In the genomic region with DNA sequence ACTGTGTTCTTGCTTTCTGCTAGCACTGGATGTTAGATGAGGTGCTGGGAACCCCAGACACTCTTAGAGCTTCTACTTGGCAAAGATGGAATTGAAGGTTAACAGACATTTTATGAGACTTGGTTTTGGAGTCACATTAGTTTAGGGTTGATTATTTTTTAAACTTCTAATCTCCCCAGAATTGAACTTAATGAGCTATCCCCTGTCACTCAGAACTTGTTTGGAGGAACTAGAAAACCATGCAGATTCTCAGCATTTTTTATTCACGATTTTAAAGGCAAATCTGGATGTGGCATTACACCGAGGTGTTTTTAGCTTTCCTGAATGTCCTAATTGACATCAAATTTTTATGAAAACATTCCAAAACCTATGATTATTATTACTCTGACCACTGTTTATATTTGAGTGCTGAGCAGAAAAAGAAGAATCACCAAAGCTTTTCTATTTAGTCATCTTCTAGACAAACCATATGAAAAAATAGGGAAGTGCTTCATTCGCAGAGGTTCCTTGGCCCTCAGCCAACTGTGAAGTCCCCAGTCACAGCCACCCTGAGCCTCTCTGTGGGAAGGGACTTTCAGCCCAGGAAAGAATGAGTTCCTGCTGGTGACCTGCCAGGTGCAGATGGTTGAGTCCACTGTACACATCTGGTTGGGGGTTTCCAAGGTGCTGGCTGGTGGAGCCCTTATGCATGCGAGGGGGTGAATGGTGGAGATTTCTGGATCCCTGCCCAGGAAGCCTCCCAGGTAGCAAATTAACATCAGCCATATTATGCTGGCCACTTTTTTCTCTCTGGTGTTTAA, we compare ENCODE assay signal across 9 cellular contexts.
DNase-seq lines count a peak whose midpoint lies in the region; ATAC-seq, FAIRE-seq and TF ChIP-seq lines count a peak whose summit lies in the region.
"Had no signal": no experiment of that assay in that cellular context is flagged by ENCODE, and none has a peak within 500 bp of the region (broad histone marks: within the 10 kb centered on the region; RNA-seq: fewer than 3 reads in every experiment).

No MANE protein-coding gene starts in this region.

- TF ChIP-seq EP300 in HepG2 (IDR thresholded peaks at IDR 0.05; ENCODE audit: low read depth in 2 of 2, low read length in 2 of 2), result no peak
- no peak for TF ChIP-seq EP300 in HepG2 (CRISPR knock-in tag; IDR thresholded peaks at IDR 0.05; ENCODE audit: borderline replicate concordance)

- intact Hi-C loops in HepG2 (cut with micrococcal nuclease; ENCODE audit: unreplicated experiment), result loop anchor here (5.0 kb wide), 1 partner anchor 582 kb away; a partner anchor contains a TSS

- no peak for FAIRE-seq in HepG2 (lab: Jason Lieb, UNC)
- FAIRE-seq: keratinocyte had no signal

- H4K20me1 ChIP-seq in HepG2 (ENCODE audit: insufficient read depth, low read length), result no peaks in the 10 kb centered on the region

- no peak overlapping the region for H3K27ac ChIP-seq in brain microvascular endothelial cell
- no peak overlapping the region for H3K27ac ChIP-seq in RWPE1
- no peak overlapping the region for H3K27ac ChIP-seq in HepG2 (ENCODE audit: extremely low read length, insufficient read depth, low read length)

- H3K4me1 ChIP-seq in BE2C (no peaks in the 10 kb centered on the region), HepG2 (ENCODE audit: insufficient read depth, low read length) (no peaks in the 10 kb centered on the region)

- H3K36me3 ChIP-seq in BE2C (no peaks in the 10 kb centered on the region), brain microvascular endothelial cell (replicated peaks) (no peaks in the 10 kb centered on the region), HepG2 (replicated peaks in 1 of 2; ENCODE audit: control insufficient read depth in 1 of 2, insufficient read depth in 2 of 2, low read length in 2 of 2) (no peaks in the 10 kb centered on the region)

- CTCF ChIA-PET in RWPE1 (lab: Yijun Ruan, JAX) (no interaction called here), HepG2 (lab: Yijun Ruan, JAX; ENCODE audit: low intra/inter-chr PET ratio, low total read pairs) (no interaction called here)

- H3K9ac ChIP-seq in HepG2 (ENCODE audit: insufficient read depth, low read depth, low read length), result no peak overlapping the region

- peak; percentile 26 for DNase-seq in BE2C
- peak; percentile 75 for DNase-seq in NCI-H1092 treated with DMSO at 0.1 percent for 48 hours (lab: John Stamatoyannopoulos, UW)
- peak; percentile 7 for DNase-seq in brain microvascular endothelial cell
- no peak for DNase-seq in AG20443 (ENCODE audit: low spot score)
- no peak for DNase-seq in RWPE1 (ENCODE audit: low spot score)
- no peak for DNase-seq in HepG2 (ENCODE audit: low spot score)

- TF ChIP-seq POLR2A in HepG2 (IDR thresholded peaks at IDR 0.05; ENCODE audit: insufficient read depth in 1 of 2, low read depth in 2 of 2, low read length in 2 of 2), result no peak

- BruUV-seq in HepG2 (replicated peaks; lab: Mats Ljungman, UMichigan), result no TSS peak

- TF ChIP-seq RAD21 in HepG2 (CRISPR knock-in tag; IDR thresholded peaks at IDR 0.05), result no peak

- no peak overlapping the region for H3K4me2 ChIP-seq in HepG2 (ENCODE audit: low read depth, low read length)

- ATAC-seq in GM18517 (IDR thresholded peaks at IDR 0.05; ENCODE audit: unreplicated experiment), result peak; percentile 79
- peak; percentile 89 for ATAC-seq in HG02798 (IDR thresholded peaks at IDR 0.05; ENCODE audit: poor library complexity, unreplicated experiment)
- no peak for ATAC-seq in HepG2

- H3K4me3 ChIP-seq in BE2C (ENCODE audit: low read depth, low read length) (no peak overlapping the region), brain microvascular endothelial cell (ENCODE audit: low read depth, low read length) (no peak overlapping the region), HepG2 (replicated peaks in 1 of 3; ENCODE audit: insufficient read depth in 1 of 3, low read depth in 2 of 3, low read length in 3 of 3) (no peak overlapping the region)

- WGBS in HepG2 (ENCODE audit: low lambda C conversion rate), result under 1% methylated on average over 4 of the region's 4 CpGs

- no peak overlapping the region for H2AFZ ChIP-seq in HepG2 (ENCODE audit: low read length)

- TF ChIP-seq CTCF in BE2C (IDR thresholded peaks at IDR 0.05; ENCODE audit: low read depth, low read length) (no peak), brain microvascular endothelial cell (IDR thresholded peaks at IDR 0.05; ENCODE audit: low read depth, low read length, missing control alignments) (no peak), RWPE1 (conservative IDR thresholded peaks at IDR 0.05; ENCODE audit: low read depth) (no peak), HepG2 (CRISPR knock-in tag; IDR thresholded peaks at IDR 0.05) (no peak)

- H3K9me3 ChIP-seq in BE2C, result no peaks in the 10 kb centered on the region
- no peaks in the 10 kb centered on the region for H3K9me3 ChIP-seq in HepG2 (ENCODE audit: low read length)

- no peaks in the 10 kb centered on the region for H3K27me3 ChIP-seq in BE2C
- no peaks in the 10 kb centered on the region for H3K27me3 ChIP-seq in brain microvascular endothelial cell (replicated peaks)
- peaks cover 2 to 22% of the 10 kb centered on the region in 2 experiments; a peak in 3 of 5 replicates for H3K27me3 ChIP-seq in HepG2 (ENCODE audit: control insufficient read depth in 1 of 2, insufficient read depth in 2 of 2, low read length in 2 of 2)

- POLR2A ChIA-PET in RWPE1 (lab: Yijun Ruan, JAX; ENCODE audit: low non-redundant PET), result no interaction called here
- POLR2A ChIA-PET in HepG2 (lab: Yijun Ruan, JAX), result no interaction called here

- H3K79me2 ChIP-seq in HepG2 (ENCODE audit: insufficient read depth, low read length), result no peaks in the 10 kb centered on the region

- in situ Hi-C loops in brain microvascular endothelial cell (cut with HindIII; ENCODE audit: low pct_ligation_motif_present, low sequenced_read_pairs), result no loop called here
- in situ Hi-C loops in HepG2 (cut with HindIII; ENCODE audit: extremely low pct_ligation_motif_present, low pct_unique_long_range_greater_than_20kb), result no loop called here

TF ChIP-seq in HepG2, 621 proteins besides CTCF, POLR2A, EP300 and RAD21:
- TF ChIP-seq ZBTB8A (CRISPR knock-in tag; IDR thresholded peaks at IDR 0.05; ENCODE audit: borderline replicate concordance, low read depth) (no peak), NFYB (CRISPR knock-in tag; IDR thresholded peaks at IDR 0.05) (no peak), ZBTB3 (CRISPR knock-in tag; IDR thresholded peaks at IDR 0.05; ENCODE audit: borderline replicate concordance, low read depth) (no peak), STAT5B (CRISPR knock-in tag; IDR thresholded peaks at IDR 0.05) (no peak), SRSF1 (optimal IDR thresholded peaks at IDR 0.05; ENCODE audit: low read depth, low read length) (no peak), RAD51 (IDR thresholded peaks at IDR 0.05; ENCODE audit: borderline replicate concordance) (no peak), ZNF577 (CRISPR knock-in tag; IDR thresholded peaks at IDR 0.05; ENCODE audit: borderline replicate concordance, low read depth) (no peak)
- TF ChIP-seq, protein P1, sequence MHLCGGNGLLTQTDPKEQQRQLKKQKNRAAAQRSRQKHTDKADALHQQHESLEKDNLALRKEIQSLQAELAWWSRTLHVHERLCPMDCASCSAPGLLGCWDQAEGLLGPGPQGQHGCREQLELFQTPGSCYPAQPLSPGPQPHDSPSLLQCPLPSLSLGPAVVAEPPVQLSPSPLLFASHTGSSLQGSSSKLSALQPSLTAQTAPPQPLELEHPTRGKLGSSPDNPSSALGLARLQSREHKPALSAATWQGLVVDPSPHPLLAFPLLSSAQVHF (CRISPR knock-in tag; IDR thresholded peaks at IDR 0.05), result no peak
- TF ChIP-seq, protein P2, sequence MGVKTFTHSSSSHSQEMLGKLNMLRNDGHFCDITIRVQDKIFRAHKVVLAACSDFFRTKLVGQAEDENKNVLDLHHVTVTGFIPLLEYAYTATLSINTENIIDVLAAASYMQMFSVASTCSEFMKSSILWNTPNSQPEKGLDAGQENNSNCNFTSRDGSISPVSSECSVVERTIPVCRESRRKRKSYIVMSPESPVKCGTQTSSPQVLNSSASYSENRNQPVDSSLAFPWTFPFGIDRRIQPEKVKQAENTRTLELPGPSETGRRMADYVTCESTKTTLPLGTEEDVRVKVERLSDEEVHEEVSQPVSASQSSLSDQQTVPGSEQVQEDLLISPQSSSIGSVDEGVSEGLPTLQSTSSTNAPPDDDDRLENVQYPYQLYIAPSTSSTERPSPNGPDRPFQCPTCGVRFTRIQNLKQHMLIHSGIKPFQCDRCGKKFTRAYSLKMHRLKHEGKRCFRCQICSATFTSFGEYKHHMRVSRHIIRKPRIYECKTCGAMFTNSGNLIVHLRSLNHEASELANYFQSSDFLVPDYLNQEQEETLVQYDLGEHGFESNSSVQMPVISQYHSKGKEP (CRISPR knock-in tag; IDR thresholded peaks at IDR 0.05), result no peak
- TF ChIP-seq, protein P3, sequence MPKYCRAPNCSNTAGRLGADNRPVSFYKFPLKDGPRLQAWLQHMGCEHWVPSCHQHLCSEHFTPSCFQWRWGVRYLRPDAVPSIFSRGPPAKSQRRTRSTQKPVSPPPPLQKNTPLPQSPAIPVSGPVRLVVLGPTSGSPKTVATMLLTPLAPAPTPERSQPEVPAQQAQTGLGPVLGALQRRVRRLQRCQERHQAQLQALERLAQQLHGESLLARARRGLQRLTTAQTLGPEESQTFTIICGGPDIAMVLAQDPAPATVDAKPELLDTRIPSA (CRISPR knock-in tag; IDR thresholded peaks at IDR 0.05; ENCODE audit: borderline replicate concordance), result no peak
- TF ChIP-seq, protein P4, sequence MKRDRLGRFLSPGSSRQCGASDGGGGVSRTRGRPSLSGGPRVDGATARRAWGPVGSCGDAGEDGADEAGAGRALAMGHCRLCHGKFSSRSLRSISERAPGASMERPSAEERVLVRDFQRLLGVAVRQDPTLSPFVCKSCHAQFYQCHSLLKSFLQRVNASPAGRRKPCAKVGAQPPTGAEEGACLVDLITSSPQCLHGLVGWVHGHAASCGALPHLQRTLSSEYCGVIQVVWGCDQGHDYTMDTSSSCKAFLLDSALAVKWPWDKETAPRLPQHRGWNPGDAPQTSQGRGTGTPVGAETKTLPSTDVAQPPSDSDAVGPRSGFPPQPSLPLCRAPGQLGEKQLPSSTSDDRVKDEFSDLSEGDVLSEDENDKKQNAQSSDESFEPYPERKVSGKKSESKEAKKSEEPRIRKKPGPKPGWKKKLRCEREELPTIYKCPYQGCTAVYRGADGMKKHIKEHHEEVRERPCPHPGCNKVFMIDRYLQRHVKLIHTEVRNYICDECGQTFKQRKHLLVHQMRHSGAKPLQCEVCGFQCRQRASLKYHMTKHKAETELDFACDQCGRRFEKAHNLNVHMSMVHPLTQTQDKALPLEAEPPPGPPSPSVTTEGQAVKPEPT (CRISPR knock-in tag; IDR thresholded peaks at IDR 0.05; ENCODE audit: low read depth), result no peak

Comparison
In these comparisons a context has a peak if more than half of its experiments do, and no peak if none do; other contexts are left out.
1. DNase-seq: peak in BE2C (single experiment), NCI-H1092 treated with DMSO at 0.1 percent for 48 hours (single experiment) and brain microvascular endothelial cell (single experiment); none in AG20443 (single experiment), RWPE1 (single experiment) and HepG2 (single experiment).